11 cellular contexts compared by ENCODE assay signal in the genomic region with DNA sequence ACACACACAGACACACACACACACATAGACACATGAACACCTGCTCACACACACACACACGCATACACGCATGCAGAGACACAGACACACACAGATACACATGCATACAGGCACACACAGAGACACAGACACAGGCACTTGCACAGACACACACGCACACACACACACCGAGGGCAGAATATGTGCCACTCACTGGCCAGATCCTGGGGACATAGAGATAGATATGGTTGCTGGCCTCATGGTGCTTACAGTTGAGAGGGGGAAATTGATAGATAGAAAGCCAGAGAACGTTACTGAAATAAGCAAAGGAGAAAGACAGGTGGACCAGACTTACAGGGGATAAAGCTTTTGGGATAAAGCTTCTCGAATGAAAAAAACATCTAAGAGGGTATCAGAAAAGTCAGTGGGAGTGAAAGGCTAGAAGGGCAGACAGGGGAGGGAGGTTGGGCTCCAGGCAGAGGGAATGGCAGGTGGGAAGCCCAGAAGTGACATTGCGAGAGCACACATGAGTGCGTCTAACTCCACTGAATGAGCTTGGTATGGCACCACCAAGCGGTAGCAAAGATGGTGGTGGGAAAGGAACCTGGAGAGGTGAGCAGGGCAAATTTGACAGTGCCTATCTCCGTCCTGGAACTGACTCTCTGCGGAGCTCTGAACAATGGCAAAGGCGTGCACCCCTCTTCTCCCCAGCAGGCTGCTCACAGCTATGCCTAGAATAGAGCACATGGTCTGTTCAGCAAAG.
DNase-seq lines count a peak whose midpoint lies in the region; ATAC-seq and TF ChIP-seq lines count a peak whose summit lies in the region.
"Had no signal": no experiment of that assay in that cellular context is flagged by ENCODE, and none has a peak within 500 bp of the region (broad histone marks: within the 10 kb centered on the region; RNA-seq: fewer than 3 reads in every experiment).

No MANE protein-coding gene starts in this region.

- H3K4me3 Mint-ChIP-seq in WTC11, result no peak overlapping the region
- no peak overlapping the region for H3K4me3 Mint-ChIP-seq in activated T-helper 17 cell treated with anti-CD3 and anti-CD28 coated beads, Interleukin-2, amount 50 U/mL, for 72 hours

- TF ChIP-seq CTCF in GM20000 (IDR thresholded peaks at IDR 0.05; ENCODE audit: extremely low read depth, missing control alignments) (peak; percentile 19), WTC11 (IDR thresholded peaks at IDR 0.05) (no peak), left lung (IDR thresholded peaks at IDR 0.05) (no peak)

- H3K9me3 Mint-ChIP-seq in WTC11, result peaks cover 12% of the 10 kb centered on the region
- peaks cover under 1% of the 10 kb centered on the region for H3K9me3 Mint-ChIP-seq in activated T-helper 17 cell treated with anti-CD3 and anti-CD28 coated beads, Interleukin-2, amount 50 U/mL, for 72 hours

- no peaks in the 10 kb centered on the region for H3K27me3 ChIP-seq in left lung
- H3K27me3 ChIP-seq in effector memory CD4-positive, alpha-beta T cell (replicated peaks; ENCODE audit: control insufficient read depth, insufficient read depth, low read length, poor library complexity, severe bottlenecking), result no peaks in the 10 kb centered on the region
- H3K27me3 ChIP-seq: esophagus muscularis mucosa, MG63 had no signal

- peak; percentile 20 for DNase-seq in D341Med (ENCODE audit: low spot score)
- peak; percentile 23 for DNase-seq in GM20000 (ENCODE audit: low spot score)
- DNase-seq in WTC11 (ENCODE audit: low spot score), result peak; percentile 38
- no peak for DNase-seq in left lung
- DNase-seq in effector memory CD4-positive, alpha-beta T cell, result no peak
- DNase-seq in DMS 273 (lab: John Stamatoyannopoulos, UW; ENCODE audit: unreplicated experiment), result no peak
- no peak for DNase-seq in HCEC 1CT
- DNase-seq: activated CD4-positive, CD25-positive, alpha-beta regulatory T cell had no signal

- ATAC-seq in WTC11, result peak; percentile 98
- ATAC-seq in left lung, result peak; percentile 58
- ATAC-seq in activated T-helper 17 cell treated with anti-CD3 and anti-CD28 coated beads, Interleukin-2, amount 50 U/mL, for 72 hours (replicated peaks), result no peak

- H3K36me3 Mint-ChIP-seq in WTC11, result peaks cover 3% of the 10 kb centered on the region
- no peaks in the 10 kb centered on the region for H3K36me3 Mint-ChIP-seq in activated T-helper 17 cell treated with anti-CD3 and anti-CD28 coated beads, Interleukin-2, amount 50 U/mL, for 72 hours (ENCODE audit: low read depth)

- intact Hi-C loops in left lung (cut with DNase I), result no loop called here

- H3K27ac ChIP-seq in left lung, result no peak overlapping the region
- no peak overlapping the region for H3K27ac ChIP-seq in effector memory CD4-positive, alpha-beta T cell (ENCODE audit: insufficient read depth, low read length, poor library complexity, severe bottlenecking)
- H3K27ac ChIP-seq: esophagus muscularis mucosa had no signal

- H3K27ac Mint-ChIP-seq in WTC11, result no peak overlapping the region
- no peak overlapping the region for H3K27ac Mint-ChIP-seq in activated T-helper 17 cell treated with anti-CD3 and anti-CD28 coated beads, Interleukin-2, amount 50 U/mL, for 72 hours

- H3K27me3 Mint-ChIP-seq in WTC11 (ENCODE audit: low read depth), result no peaks in the 10 kb centered on the region
- no peaks in the 10 kb centered on the region for H3K27me3 Mint-ChIP-seq in activated T-helper 17 cell treated with anti-CD3 and anti-CD28 coated beads, Interleukin-2, amount 50 U/mL, for 72 hours

- no peaks in the 10 kb centered on the region for H3K4me1 ChIP-seq in left lung
- H3K4me1 ChIP-seq in effector memory CD4-positive, alpha-beta T cell (ENCODE audit: control insufficient read depth, insufficient read depth, low read length, poor library complexity, severe bottlenecking), result no peaks in the 10 kb centered on the region
- H3K4me1 ChIP-seq: esophagus muscularis mucosa had no signal

- H3K4me3 ChIP-seq in left lung, result no peak overlapping the region
- H3K4me3 ChIP-seq in effector memory CD4-positive, alpha-beta T cell (ENCODE audit: insufficient read depth, low read depth, low read length, poor library complexity, severe bottlenecking), result no peak overlapping the region
- H3K4me3 ChIP-seq: esophagus muscularis mucosa, MG63 had no signal

- H3K4me1 Mint-ChIP-seq in WTC11, result peaks cover 7% of the 10 kb centered on the region; the same call in 1 of the 2 replicates
- no peaks in the 10 kb centered on the region for H3K4me1 Mint-ChIP-seq in activated T-helper 17 cell treated with anti-CD3 and anti-CD28 coated beads, Interleukin-2, amount 50 U/mL, for 72 hours

- H3K9me3 ChIP-seq in left lung, result no peaks in the 10 kb centered on the region
- H3K9me3 ChIP-seq in effector memory CD4-positive, alpha-beta T cell (ENCODE audit: control insufficient read depth, low read length), result no peaks in the 10 kb centered on the region
- H3K9me3 ChIP-seq: esophagus muscularis mucosa, MG63 had no signal

- H3K36me3 ChIP-seq in left lung, result no peaks in the 10 kb centered on the region
- no peaks in the 10 kb centered on the region for H3K36me3 ChIP-seq in effector memory CD4-positive, alpha-beta T cell (ENCODE audit: control insufficient read depth, insufficient read depth, low read length)
- H3K36me3 ChIP-seq: esophagus muscularis mucosa, MG63 had no signal

- POLR2A ChIA-PET in WTC11 (lab: Charles Lee), result no interaction called here

- CTCF ChIA-PET in WTC11 (lab: Charles Lee), result interaction anchor here (0.7 to 2.6 kb wide), 5 partner anchors 13 to 497 kb away, joined by 3 to 13 read pairs (median 4); a partner anchor contains a TSS

TF ChIP-seq in WTC11, 78 proteins besides CTCF, POLR2A, EP300 and RAD21:
- no peak for TF ChIP-seq JUN (CRISPR knock-in tag; IDR thresholded peaks at IDR 0.05)
- TF ChIP-seq, protein P1, sequence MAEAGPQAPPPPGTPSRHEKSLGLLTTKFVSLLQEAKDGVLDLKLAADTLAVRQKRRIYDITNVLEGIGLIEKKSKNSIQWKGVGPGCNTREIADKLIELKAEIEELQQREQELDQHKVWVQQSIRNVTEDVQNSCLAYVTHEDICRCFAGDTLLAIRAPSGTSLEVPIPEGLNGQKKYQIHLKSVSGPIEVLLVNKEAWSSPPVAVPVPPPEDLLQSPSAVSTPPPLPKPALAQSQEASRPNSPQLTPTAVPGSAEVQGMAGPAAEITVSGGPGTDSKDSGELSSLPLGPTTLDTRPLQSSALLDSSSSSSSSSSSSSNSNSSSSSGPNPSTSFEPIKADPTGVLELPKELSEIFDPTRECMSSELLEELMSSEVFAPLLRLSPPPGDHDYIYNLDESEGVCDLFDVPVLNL (CRISPR knock-in tag; IDR thresholded peaks at IDR 0.05; ENCODE audit: borderline replicate concordance, low read depth), result no peak
- TF ChIP-seq NR1H2 (CRISPR knock-in tag; IDR thresholded peaks at IDR 0.05), result no peak

Comparison
In these comparisons a context has a peak if more than half of its experiments do, and no peak if none do; other contexts are left out.
1. DNase-seq: peak in D341Med (single experiment), GM20000 (single experiment) and WTC11 (single experiment); none in left lung (0 of 2), effector memory CD4-positive, alpha-beta T cell (0 of 3), DMS 273 (single experiment) and HCEC 1CT (single experiment).